ENCODE assay signal across 8 cellular contexts in genomic region chr6:33696538-33697518, GRCh38. TPM values are rescaled to one million over a fixed set of nuclear protein-coding genes. Genes with fewer than 3 reads are reported as not detected.
DNase-seq lines count a peak whose midpoint lies in the region; ATAC-seq and TF ChIP-seq lines count a peak whose summit lies in the region.

No MANE protein-coding gene starts in this region.

- H3K27ac ChIP-seq in PC-3 (ENCODE audit: low read length) (peak overlapping the region; percentile 94), mesendoderm (ENCODE audit: low read depth, low read length) (peak overlapping the region; percentile 30)

- intact Hi-C loops in PC-3 (cut with micrococcal nuclease) = no loop called here

- no peak overlapping the region for H3K18ac ChIP-seq in mesendoderm (ENCODE audit: low read length)

- CTCF ChIA-PET in PC-3 (lab: Charles Lee) = interaction anchor here (0.7 to 1.0 kb wide), 2 partner anchors 107 to 254 kb away, joined by 3 to 4 read pairs; no protein-coding TSS in a partner anchor

- H2BK120ac ChIP-seq in mesendoderm (ENCODE audit: low read depth, low read length) = no peak overlapping the region

- no peak overlapping the region for H3K4ac ChIP-seq in mesendoderm (ENCODE audit: low read depth, low read length)

- no peak overlapping the region for H2BK5ac ChIP-seq in mesendoderm (ENCODE audit: low read length)

- no peaks in the 10 kb centered on the region for H4K20me1 ChIP-seq in PC-3 (ENCODE audit: low read length)

- POLR2A ChIA-PET in PC-3 (lab: Charles Lee; ENCODE audit: unreplicated experiment) = interaction anchor here (0.5 to 0.6 kb wide), 2 partner anchors 115 to 399 kb away, joined by 4 to 26 read pairs; no protein-coding TSS in a partner anchor

- H3K27me3 ChIP-seq in PC-3 (ENCODE audit: low read length) (no peaks in the 10 kb centered on the region), mesendoderm (ENCODE audit: insufficient read depth, low read length, poor library complexity) (no peaks in the 10 kb centered on the region)

- BruUV-seq in PC-3 (replicated peaks; lab: Mats Ljungman, UMichigan) = no TSS peak

- no peak for TF ChIP-seq CTCF in PC-3 (conservative IDR thresholded peaks at IDR 0.05; ENCODE audit: low read depth, low read length)

- no peak overlapping the region for H2AFZ ChIP-seq in PC-3 (ENCODE audit: low read length)

- no peak overlapping the region for H3K23ac ChIP-seq in mesendoderm (ENCODE audit: low read length)

- H3K36me3 ChIP-seq in PC-3 (ENCODE audit: low read depth, low read length) (peaks cover 54% of the 10 kb centered on the region), mesendoderm (ENCODE audit: control insufficient read depth, insufficient read depth, low read length) (peaks cover 9% of the 10 kb centered on the region)

- no peak overlapping the region for H2BK15ac ChIP-seq in mesendoderm (replicated peaks; ENCODE audit: low read depth)

- H3K4me1 ChIP-seq in PC-3 (ENCODE audit: insufficient read depth, low read length) = peaks cover 55% of the 10 kb centered on the region
- peaks cover 3% of the 10 kb centered on the region for H3K4me1 ChIP-seq in mesendoderm (ENCODE audit: control insufficient read depth, low read depth, low read length)

- no peaks in the 10 kb centered on the region for H3K79me1 ChIP-seq in mesendoderm (ENCODE audit: low read length)

- H3F3A ChIP-seq in PC-3 (ENCODE audit: low read length, unreplicated experiment) = no peaks in the 10 kb centered on the region

- H2AK5ac ChIP-seq in mesendoderm (ENCODE audit: low read length) = no peak overlapping the region

- DNase-seq in activated effector memory CD4-positive, alpha-beta T cell treated with Interleukin-2 at 50 U/mL for 16 hours = peak; percentile 24
- DNase-seq in activated effector memory CD4-positive, alpha-beta T cell treated with anti-CD3 and anti-CD28 coated beads, Interleukin-2, amount 50 U/mL, for 16 hours = no peak
- DNase-seq in PC-3 = peak; percentile 76
- DNase-seq in cerebellum (ENCODE audit: low spot score) = peak; percentile 48
- DNase-seq in mesendoderm = no peak
- no peak for DNase-seq in LoVo (ENCODE audit: low spot score)

- ATAC-seq in PC-3 (peak; percentile 65), HG03457 (IDR thresholded peaks at IDR 0.05; ENCODE audit: unreplicated experiment) (no peak), HG02763 (IDR thresholded peaks at IDR 0.05; ENCODE audit: unreplicated experiment) (no peak)

- H3K4me2 ChIP-seq in PC-3 (ENCODE audit: low read length) (peak overlapping the region; percentile 18), mesendoderm (ENCODE audit: low read length) (no peak overlapping the region)

- H4K8ac ChIP-seq in mesendoderm (ENCODE audit: low read depth, low read length) = no peak overlapping the region

- H3K79me2 ChIP-seq in PC-3 (ENCODE audit: low read length) (peaks cover 14% of the 10 kb centered on the region; the same call in 1 of the 2 replicates), mesendoderm (ENCODE audit: control insufficient read depth, insufficient read depth, low read length) (no peaks in the 10 kb centered on the region)

- H3K4me3 ChIP-seq in PC-3 (ENCODE audit: low read length) = no peak overlapping the region
- H3K4me3 ChIP-seq in mesendoderm (ENCODE audit: low read length) = no peak overlapping the region

- no peaks in the 10 kb centered on the region for H3K9me2 ChIP-seq in PC-3 (replicated peaks; ENCODE audit: low read length)

- peak overlapping the region; percentile 14 for H3K9ac ChIP-seq in PC-3 (ENCODE audit: low read length)
- H3K9ac ChIP-seq in mesendoderm (ENCODE audit: low read length) = no peak overlapping the region

- WGBS in mesendoderm (ENCODE audit: extremely low coverage, insufficient coverage, low lambda C conversion rate) = no CpG with 5 or more reads among the region's 15 CpGs

- no peak overlapping the region for H3K56ac ChIP-seq in mesendoderm (ENCODE audit: low read length)

- no peaks in the 10 kb centered on the region for H3K9me3 ChIP-seq in PC-3 (ENCODE audit: low read length)

- H4K5ac ChIP-seq in mesendoderm (ENCODE audit: low read length) = no peak overlapping the region

RNA-seq across cellular contexts. Expression of gene UQCC2, which starts 14.7 kb away (rescaled TPM):
- total RNA-seq in PC-3 (2014; rRNA removed) = 70.0 and 107 TPM in 2 replicates
- 26.4 TPM for total RNA-seq in cerebellum
- polyA plus RNA-seq in mesendoderm (2013, experiment 1 of 2) = 90.1 TPM
- 91.4 TPM for polyA plus RNA-seq in mesendoderm (2013, experiment 2 of 2)

RNA-seq across cellular contexts. Expression of gene IP6K3, which starts 49.9 kb away (rescaled TPM):
- not detected in 2 replicates for total RNA-seq in PC-3 (2014; rRNA removed)
- total RNA-seq in cerebellum = 0.27 TPM
- 0.01 TPM for polyA plus RNA-seq in mesendoderm (2013, experiment 1 of 2)
- polyA plus RNA-seq in mesendoderm (2013, experiment 2 of 2) = 0.04 TPM

Comparison
In these comparisons a context has a peak if more than half of its experiments do, and no peak if none do; other contexts are left out.
1. DNase-seq: peak in activated effector memory CD4-positive, alpha-beta T cell treated with Interleukin-2 at 50 U/mL for 16 hours (single experiment), PC-3 (single experiment) and cerebellum (single experiment); none in activated effector memory CD4-positive, alpha-beta T cell treated with anti-CD3 and anti-CD28 coated beads, Interleukin-2, amount 50 U/mL, for 16 hours (single experiment), mesendoderm (single experiment) and LoVo (single experiment).